1 cellular context compared by ENCODE assay signal in the genomic region with DNA sequence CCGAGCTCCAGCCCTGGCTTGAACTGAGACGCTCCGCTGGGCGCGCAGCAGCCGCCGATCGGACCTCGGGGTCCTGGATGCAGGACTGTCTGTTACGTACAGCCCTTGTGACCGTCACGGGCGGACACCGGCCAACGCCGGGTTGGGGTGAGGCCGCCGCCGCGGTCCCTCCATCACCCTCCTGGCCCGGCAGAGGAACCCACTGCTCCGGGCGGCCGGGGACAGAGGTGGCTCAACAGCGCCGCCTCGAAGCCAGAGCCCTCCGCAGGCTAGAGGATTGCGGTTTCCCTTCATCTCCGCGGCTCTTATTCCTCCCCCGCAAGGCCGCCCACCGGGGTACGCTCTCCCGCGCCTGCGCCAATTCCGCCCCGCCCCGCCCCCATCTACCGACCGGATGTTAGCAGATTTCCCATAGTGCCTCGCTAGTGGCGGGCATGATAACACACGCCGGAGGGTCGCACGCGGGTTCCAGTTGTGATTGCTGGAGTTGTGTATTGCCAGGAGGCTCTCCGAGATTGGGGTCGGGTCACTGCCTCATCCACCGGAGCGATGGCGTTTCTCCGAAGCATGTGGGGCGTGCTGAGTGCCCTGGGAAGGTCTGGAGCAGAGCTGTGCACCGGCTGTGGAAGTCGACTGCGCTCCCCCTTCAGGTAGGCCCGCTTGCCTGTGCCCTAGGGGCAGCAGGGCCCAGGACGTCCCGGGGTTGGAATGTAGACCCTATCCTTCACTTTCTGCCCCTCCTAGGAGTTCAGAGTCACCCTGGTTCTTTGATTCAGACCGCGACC.
TF ChIP-seq lines count a peak whose summit lies in the region.

TSS of gene TFAM (plus strand) at position 412 of the 785 bp plus-strand sequence. CDS start at position 550, 138 bp downstream.

TF ChIP-seq in GM23338, 12 proteins besides CTCF, POLR2A, EP300 and RAD21 (continued from another document):
- no peak for TF ChIP-seq ZNF462 (CRISPR knock-in tag; IDR thresholded peaks at IDR 0.05)
- no peak for TF ChIP-seq ZNF331 (CRISPR knock-in tag; IDR thresholded peaks at IDR 0.05; ENCODE audit: low read depth)
- no peak for TF ChIP-seq EZH2 (IDR thresholded peaks at IDR 0.05; ENCODE audit: low read depth, unreplicated experiment)
- TF ChIP-seq REST (IDR thresholded peaks at IDR 0.05; ENCODE audit: unreplicated experiment) = no peak
- no peak for TF ChIP-seq JUNB (IDR thresholded peaks at IDR 0.05; ENCODE audit: unreplicated experiment)
- no peak for TF ChIP-seq NANOG (IDR thresholded peaks at IDR 0.05; ENCODE audit: borderline replicate concordance)
- no peak for TF ChIP-seq STAT1 (IDR thresholded peaks at IDR 0.05; ENCODE audit: unreplicated experiment)
- TF ChIP-seq CREB1 (CRISPR knock-in tag; IDR thresholded peaks at IDR 0.05; ENCODE audit: low read depth) = peak; percentile 21; the same call in 1 of the 2 replicates
- peak; percentile 99 for TF ChIP-seq POLR2AphosphoS5 (IDR thresholded peaks at IDR 0.05; ENCODE audit: low read depth)
